9 cellular contexts compared by ENCODE assay signal in genomic region chr18:5895886-5896740, GRCh38. TPM values are rescaled to one million over a fixed set of nuclear protein-coding genes. Genes with fewer than 3 reads are reported as not detected.
DNase-seq lines count a peak whose midpoint lies in the region; ATAC-seq and TF ChIP-seq lines count a peak whose summit lies in the region.
"Had no signal": no experiment of that assay in that cellular context is flagged by ENCODE, and none has a peak within 500 bp of the region (broad histone marks: within the 10 kb centered on the region; RNA-seq: fewer than 3 reads in every experiment).

No MANE protein-coding gene starts in this region.

- H3K4me1 Mint-ChIP-seq in osteocyte (ENCODE audit: unreplicated experiment): peaks cover 21% of the 10 kb centered on the region
- peaks cover 4% of the 10 kb centered on the region for H3K4me1 Mint-ChIP-seq in CD14-positive monocyte
- H3K4me1 Mint-ChIP-seq in activated CD4-positive, alpha-beta T cell treated with anti-CD3 and anti-CD28 coated beads, Interleukin-2, amount 10 ng/mL, durations not matched to agents 7 days and 5 days: peaks cover 7% of the 10 kb centered on the region

- peak overlapping the region; percentile 65 for H3K4me3 ChIP-seq in NT2/D1 (ENCODE audit: insufficient read length, low read depth)

- peak; percentile 21 to 43 for DNase-seq in NCI-H2081 (lab: John Stamatoyannopoulos, UW)
- no peak for DNase-seq in NCI-H2081 treated with DMSO at 0.1 percent for 48 hours (lab: John Stamatoyannopoulos, UW)
- DNase-seq in NT2/D1 (ENCODE audit: low read depth, low spot score): no peak
- no peak for DNase-seq in Right ventricle myocardium superior
- peak; percentile 88 for DNase-seq in osteocyte (ENCODE audit: extremely low spot score, unreplicated experiment)
- DNase-seq in CD14-positive monocyte (ENCODE audit: low spot score): no peak
- DNase-seq in NCI-H1092 treated with DMSO at 0.1 percent for 48 hours (lab: John Stamatoyannopoulos, UW): no peak
- no peak for DNase-seq in activated CD4-positive, alpha-beta T cell treated with anti-CD3 and anti-CD28 coated beads, Interleukin-2, amount 10 ng/mL, durations not matched to agents 7 days and 5 days

- H3K27ac Mint-ChIP-seq in osteocyte (ENCODE audit: unreplicated experiment) (peak overlapping the region; percentile 80), CD14-positive monocyte (no peak overlapping the region)
- no peak overlapping the region for H3K27ac Mint-ChIP-seq in activated CD4-positive, alpha-beta T cell treated with anti-CD3 and anti-CD28 coated beads, Interleukin-2, amount 10 ng/mL, durations not matched to agents 7 days and 5 days

- H3K27me3 ChIP-seq in NT2/D1 (ENCODE audit: insufficient read depth, insufficient read length): peaks cover 11% of the 10 kb centered on the region

- TF ChIP-seq CTCF in osteocyte (IDR thresholded peaks at IDR 0.05): no peak
- no peak for TF ChIP-seq CTCF in CD14-positive monocyte (IDR thresholded peaks at IDR 0.05)

- H3K4me1 ChIP-seq in NT2/D1 (ENCODE audit: insufficient read depth, insufficient read length): no peaks in the 10 kb centered on the region

- peak; percentile 27 for ATAC-seq in Right ventricle myocardium superior (ENCODE audit: poor library complexity)

- H3K36me3 Mint-ChIP-seq in osteocyte (ENCODE audit: unreplicated experiment) (no peaks in the 10 kb centered on the region), CD14-positive monocyte (peaks cover 2 to 5% of the 10 kb centered on the region in 2 donors)
- no peaks in the 10 kb centered on the region for H3K36me3 Mint-ChIP-seq in activated CD4-positive, alpha-beta T cell treated with anti-CD3 and anti-CD28 coated beads, Interleukin-2, amount 10 ng/mL, durations not matched to agents 7 days and 5 days (ENCODE audit: low read depth)

- H3K27me3 Mint-ChIP-seq in osteocyte (ENCODE audit: unreplicated experiment) (peaks cover 39% of the 10 kb centered on the region), CD14-positive monocyte (ENCODE audit: low read depth in 3 of 3) (peaks cover 70 to 92% (median 75%) of the 10 kb centered on the region in 3 donors)
- peaks cover 68% of the 10 kb centered on the region for H3K27me3 Mint-ChIP-seq in activated CD4-positive, alpha-beta T cell treated with anti-CD3 and anti-CD28 coated beads, Interleukin-2, amount 10 ng/mL, durations not matched to agents 7 days and 5 days

- H3K9ac ChIP-seq in NT2/D1 (ENCODE audit: insufficient read length, low read depth): peak overlapping the region; percentile 83

- peaks cover 8% of the 10 kb centered on the region for H3K36me3 ChIP-seq in NT2/D1 (ENCODE audit: insufficient read depth, insufficient read length, low read length)

- no peaks in the 10 kb centered on the region for H3K9me3 Mint-ChIP-seq in osteocyte (ENCODE audit: unreplicated experiment)
- peaks cover 0 to 8% (median 6%) of the 10 kb centered on the region in 7 donors for H3K9me3 Mint-ChIP-seq in CD14-positive monocyte
- no peaks in the 10 kb centered on the region for H3K9me3 Mint-ChIP-seq in activated CD4-positive, alpha-beta T cell treated with anti-CD3 and anti-CD28 coated beads, Interleukin-2, amount 10 ng/mL, durations not matched to agents 7 days and 5 days

- CTCF ChIA-PET in activated CD4-positive, alpha-beta T cell treated with anti-CD3 and anti-CD28 coated beads, Interleukin-2, amount 10 ng/mL, durations not matched to agents 7 days and 5 days (lab: Charles Lee): no interaction called here

- POLR2A ChIA-PET in activated CD4-positive, alpha-beta T cell treated with anti-CD3 and anti-CD28 coated beads, Interleukin-2, amount 10 ng/mL, durations not matched to agents 7 days and 5 days (lab: Charles Lee): no interaction called here

- H3K4me3 Mint-ChIP-seq in osteocyte (ENCODE audit: unreplicated experiment): peak overlapping the region; percentile 73
- peak overlapping the region in 1 of 2 donors; percentile 28 for H3K4me3 Mint-ChIP-seq in CD14-positive monocyte
- no peak overlapping the region for H3K4me3 Mint-ChIP-seq in activated CD4-positive, alpha-beta T cell treated with anti-CD3 and anti-CD28 coated beads, Interleukin-2, amount 10 ng/mL, durations not matched to agents 7 days and 5 days

- no peaks in the 10 kb centered on the region for H3K9me3 ChIP-seq in NT2/D1 (ENCODE audit: insufficient read depth, low read length)

- intact Hi-C loops in Right ventricle myocardium superior (cut with DNase I): no loop called here
- intact Hi-C loops in CD14-positive monocyte (cut with micrococcal nuclease): no loop called here

RNA-seq across cellular contexts. Expression of gene TMEM200C, which starts 0.8 kb away (rescaled TPM):
- total RNA-seq in Right ventricle myocardium superior (0.24 TPM), osteocyte (1.6 and 2.1 TPM in 2 replicates)
- not detected for polyA plus RNA-seq in CD14-positive monocyte
- not detected for total RNA-seq in activated CD4-positive, alpha-beta T cell treated with anti-CD3 and anti-CD28 coated beads, Interleukin-2, amount 10 ng/mL, durations not matched to agents 7 days and 5 days
- total RNA-seq: myocyte had no signal

Comparison
In these comparisons a context has a peak if more than half of its experiments do, and no peak if none do; other contexts are left out.
1. DNase-seq: peak in NCI-H2081 (2 of 2) and osteocyte (single experiment); none in NCI-H2081 treated with DMSO at 0.1 percent for 48 hours (single experiment), NT2/D1 (single experiment), Right ventricle myocardium superior (single experiment), CD14-positive monocyte (single experiment), NCI-H1092 treated with DMSO at 0.1 percent for 48 hours (single experiment) and activated CD4-positive, alpha-beta T cell treated with anti-CD3 and anti-CD28 coated beads, Interleukin-2, amount 10 ng/mL, durations not matched to agents 7 days and 5 days (single experiment).